In genomic region chr2:175309799-175310198, GRCh38 we compare ENCODE assay signal across 8 cellular contexts.
DNase-seq lines count a peak whose midpoint lies in the region; ATAC-seq lines count a peak whose summit lies in the region.
"Had no signal": no experiment of that assay in that cellular context is flagged by ENCODE, and none has a peak within 500 bp of the region (broad histone marks: within the 10 kb centered on the region; RNA-seq: fewer than 3 reads in every experiment).

No MANE protein-coding gene starts in this region.

- DNase-seq in ELR (ENCODE audit: low read depth) (peak; percentile 52), NCI-H82 treated with DMSO at 0.1 percent for 48 hours (lab: John Stamatoyannopoulos, UW; ENCODE audit: unreplicated experiment) (peak; percentile 47), fibroblast of gingiva (ENCODE audit: low read depth) (peak; percentile 2), pons (ENCODE audit: low spot score) (no peak), ureter (ENCODE audit: low spot score) (no peak)
- DNase-seq: activated B cell treated with CpG ODN at 0.5 μM for 24 hours had no signal

- ATAC-seq in HG03175 (IDR thresholded peaks at IDR 0.05; ENCODE audit: unreplicated experiment) (peak; percentile 54), GM21528 (IDR thresholded peaks at IDR 0.05; ENCODE audit: low FRiP score, unreplicated experiment) (no peak)

Comparison
In these comparisons a context has a peak if more than half of its experiments do, and no peak if none do; other contexts are left out.
1. DNase-seq: peak in ELR (single experiment), NCI-H82 treated with DMSO at 0.1 percent for 48 hours (single experiment) and fibroblast of gingiva (single experiment); none in pons (single experiment) and ureter (single experiment).